ENCODE assay signal across 23 cellular contexts in the genomic region with DNA sequence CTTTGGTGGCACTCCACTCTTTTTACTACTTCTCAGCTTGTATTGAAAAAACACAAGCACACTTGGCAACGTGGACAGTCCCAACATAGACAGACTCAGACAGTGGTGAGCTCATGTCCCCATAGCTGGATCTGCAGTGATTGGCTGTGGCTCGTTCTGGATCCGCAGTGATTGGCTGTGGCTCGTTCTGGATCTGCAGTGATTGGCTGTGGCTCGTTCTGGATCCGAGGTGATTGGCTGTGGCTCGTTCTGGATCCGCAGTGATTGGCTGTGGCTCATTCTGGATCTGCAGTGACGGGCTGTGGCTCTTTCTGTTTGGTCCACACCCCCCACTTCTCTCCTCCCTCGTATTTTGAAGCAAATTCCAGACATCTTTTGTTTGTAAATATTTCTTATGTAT. TPM values are rescaled to one million over a fixed set of nuclear protein-coding genes. Genes with fewer than 3 reads are reported as not detected.
DNase-seq lines count a peak whose midpoint lies in the region; ATAC-seq and TF ChIP-seq lines count a peak whose summit lies in the region.
"Had no signal": no experiment of that assay in that cellular context is flagged by ENCODE, and none has a peak within 500 bp of the region (broad histone marks: within the 10 kb centered on the region; RNA-seq: fewer than 3 reads in every experiment).

No MANE protein-coding gene starts in this region.

- peaks cover 12% of the 10 kb centered on the region for H3K36me3 Mint-ChIP-seq in activated CD8-positive, alpha-beta T cell treated with anti-CD3 and anti-CD28 coated beads, Interleukin-2, amount 10 ng/mL, durations not matched to agents 7 days and 5 days (ENCODE audit: low read depth)

- TF ChIP-seq CTCF in neutrophil (IDR thresholded peaks at IDR 0.05), result no peak

- H3K36me3 ChIP-seq in neutrophil, result peaks cover 89% of the 10 kb centered on the region

- H3K27me3 Mint-ChIP-seq in activated CD8-positive, alpha-beta T cell treated with anti-CD3 and anti-CD28 coated beads, Interleukin-2, amount 10 ng/mL, durations not matched to agents 7 days and 5 days (ENCODE audit: low read depth), result no peaks in the 10 kb centered on the region
- H3K27me3 Mint-ChIP-seq: CD4-positive, alpha-beta T cell; central memory CD8-positive, alpha-beta T cell; stimulated activated memory B cell treated with anti-CD40 and anti-IgM and Interleukin-4, amounts not matched to agents 10 μg/mL and 1 μg/mL and 100 μg/mL, for 72 hours; T-helper 17 cell had no signal

- DNase-seq in ELR (ENCODE audit: low read depth) (peak; percentile 9), COLO829 (ENCODE audit: low spot score) (no peak), AML-193 (lab: John Stamatoyannopoulos, UW) (no peak)
- DNase-seq in Jurkat, Clone E6-1 (ENCODE audit: low read depth, low spot score), result peak; percentile 36
- no peak for DNase-seq in activated CD8-positive, alpha-beta T cell treated with anti-CD3 and anti-CD28 coated beads, Interleukin-2, amount 10 ng/mL, durations not matched to agents 7 days and 5 days
- DNase-seq: activated naive CD4-positive, alpha-beta T cell treated with anti-CD3 and anti-CD28 coated beads, Interleukin-2, amount 50 U/mL, for 16 hours; activated T-cell treated with anti-CD3 and anti-CD28 coated beads, Interleukin-2, amount 50 U/mL, for 4 hours; MM.1S; NCI-H2171; NCI-H748 treated with DMSO at 0.1 percent for 48 hours; PC-9; T-helper 17 cell; tibial artery had no signal

- no peaks in the 10 kb centered on the region for H3K9me3 Mint-ChIP-seq in activated CD8-positive, alpha-beta T cell treated with anti-CD3 and anti-CD28 coated beads, Interleukin-2, amount 10 ng/mL, durations not matched to agents 7 days and 5 days (ENCODE audit: insufficient read depth)
- H3K9me3 Mint-ChIP-seq: activated T-cell treated with anti-CD3 and anti-CD28 coated beads, Interleukin-2, amount 50 U/mL, for 4 hours; CD4-positive, alpha-beta T cell; central memory CD8-positive, alpha-beta T cell; stimulated activated memory B cell treated with anti-CD40 and anti-IgM and Interleukin-4, amounts not matched to agents 10 μg/mL and 1 μg/mL and 100 μg/mL, for 72 hours had no signal

- no peaks in the 10 kb centered on the region for H3K9me3 ChIP-seq in neutrophil
- H3K9me3 ChIP-seq: ascending aorta, esophagus muscularis mucosa, tibial artery had no signal

- H3K27ac ChIP-seq in neutrophil, result peak overlapping the region; percentile 7
- H3K27ac ChIP-seq: ascending aorta, esophagus muscularis mucosa, PC-9, tibial artery, VCaP had no signal

- POLR2A ChIA-PET in activated CD8-positive, alpha-beta T cell treated with anti-CD3 and anti-CD28 coated beads, Interleukin-2, amount 10 ng/mL, durations not matched to agents 7 days and 5 days (lab: Charles Lee), result no interaction called here

- ATAC-seq in activated CD8-positive, alpha-beta T cell treated with anti-CD3 and anti-CD28 coated beads, Interleukin-2, amount 10 ng/mL, durations not matched to agents 7 days and 5 days, result no peak
- ATAC-seq in GM18907 (IDR thresholded peaks at IDR 0.05; ENCODE audit: unreplicated experiment), result no peak
- ATAC-seq: activated T-cell treated with anti-CD3 and anti-CD28 coated beads, Interleukin-2, amount 50 U/mL, for 4 hours; right cardiac atrium; stimulated activated memory B cell treated with anti-CD40 and anti-IgM and Interleukin-4, amounts not matched to agents 10 μg/mL and 1 μg/mL and 100 μg/mL, for 72 hours; T-helper 17 cell had no signal

- no peak overlapping the region for H3K4me3 Mint-ChIP-seq in activated CD8-positive, alpha-beta T cell treated with anti-CD3 and anti-CD28 coated beads, Interleukin-2, amount 10 ng/mL, durations not matched to agents 7 days and 5 days
- H3K4me3 Mint-ChIP-seq: activated T-cell treated with anti-CD3 and anti-CD28 coated beads, Interleukin-2, amount 50 U/mL, for 4 hours; CD4-positive, alpha-beta T cell; central memory CD8-positive, alpha-beta T cell; stimulated activated memory B cell treated with anti-CD40 and anti-IgM and Interleukin-4, amounts not matched to agents 10 μg/mL and 1 μg/mL and 100 μg/mL, for 72 hours; T-helper 17 cell had no signal

- peak overlapping the region; percentile 15 for H3K27ac Mint-ChIP-seq in activated CD8-positive, alpha-beta T cell treated with anti-CD3 and anti-CD28 coated beads, Interleukin-2, amount 10 ng/mL, durations not matched to agents 7 days and 5 days
- H3K27ac Mint-ChIP-seq: CD4-positive, alpha-beta T cell; stimulated activated memory B cell treated with anti-CD40 and anti-IgM and Interleukin-4, amounts not matched to agents 10 μg/mL and 1 μg/mL and 100 μg/mL, for 72 hours had no signal

- H3K4me1 ChIP-seq in neutrophil (ENCODE audit: control insufficient read depth in 1 of 2, insufficient read depth in 1 of 2, low read depth in 1 of 2, low read length in 1 of 2), result no peaks in the 10 kb centered on the region
- H3K4me1 ChIP-seq: ascending aorta, tibial artery had no signal

- H3K4me1 Mint-ChIP-seq in activated CD8-positive, alpha-beta T cell treated with anti-CD3 and anti-CD28 coated beads, Interleukin-2, amount 10 ng/mL, durations not matched to agents 7 days and 5 days (ENCODE audit: low read depth), result no peaks in the 10 kb centered on the region
- H3K4me1 Mint-ChIP-seq: central memory CD8-positive, alpha-beta T cell; stimulated activated memory B cell treated with anti-CD40 and anti-IgM and Interleukin-4, amounts not matched to agents 10 μg/mL and 1 μg/mL and 100 μg/mL, for 72 hours had no signal

- no peak overlapping the region for H3K4me3 ChIP-seq in Jurkat, Clone E6-1 (ENCODE audit: low read length)
- no peak overlapping the region for H3K4me3 ChIP-seq in neutrophil (ENCODE audit: low read depth in 1 of 2, low read length in 1 of 2)
- H3K4me3 ChIP-seq: ascending aorta, esophagus muscularis mucosa, PC-9, tibial artery had no signal

- no peaks in the 10 kb centered on the region for H3K27me3 ChIP-seq in neutrophil
- H3K27me3 ChIP-seq: ascending aorta, esophagus muscularis mucosa, tibial artery had no signal

- CTCF ChIA-PET in activated CD8-positive, alpha-beta T cell treated with anti-CD3 and anti-CD28 coated beads, Interleukin-2, amount 10 ng/mL, durations not matched to agents 7 days and 5 days (lab: Charles Lee), result no interaction called here

RNA-seq across cellular contexts. Expression of a gene that starts 28.0 kb away (rescaled TPM):
- 18.9 TPM for polyA plus RNA-seq in Jurkat, Clone E6-1 (2012; ENCODE audit: insufficient read depth, insufficient read length)
- 10 to 100 TPM; 24.1 to 26.4 TPM for total RNA-seq in activated CD8-positive, alpha-beta T cell treated with anti-CD3 and anti-CD28 coated beads, Interleukin-2, amount 10 ng/mL, durations not matched to agents 7 days and 5 days

RNA-seq across cellular contexts. Expression of a gene that starts 36.5 kb away (rescaled TPM):
- polyA plus RNA-seq in Jurkat, Clone E6-1 (2012; ENCODE audit: insufficient read depth, insufficient read length), result 145 TPM
- total RNA-seq in activated CD8-positive, alpha-beta T cell treated with anti-CD3 and anti-CD28 coated beads, Interleukin-2, amount 10 ng/mL, durations not matched to agents 7 days and 5 days, result 100 to 1,000 TPM in 1 of 2 experiments, 10 to 100 TPM in 1; 97.7 to 103 TPM

RNA-seq across cellular contexts. Expression of a gene that starts 46.3 kb away (rescaled TPM):
- not detected for polyA plus RNA-seq in Jurkat, Clone E6-1 (2012; ENCODE audit: insufficient read depth, insufficient read length)
- not detected for total RNA-seq in activated CD8-positive, alpha-beta T cell treated with anti-CD3 and anti-CD28 coated beads, Interleukin-2, amount 10 ng/mL, durations not matched to agents 7 days and 5 days
- total RNA-seq: activated T-cell treated with anti-CD3 and anti-CD28 coated beads, Interleukin-2, amount 50 U/mL, for 4 hours; CD4-positive, alpha-beta T cell; esophagus muscularis mucosa; omental fat pad; PC-9; right cardiac atrium; T-helper 17 cell had no signal
- polyA plus RNA-seq: right cardiac atrium had no signal

Comparison
In these comparisons a context has a peak if more than half of its experiments do, and no peak if none do; other contexts are left out.
1. DNase-seq: peak in ELR (single experiment) and Jurkat, Clone E6-1 (single experiment); none in activated CD8-positive, alpha-beta T cell treated with anti-CD3 and anti-CD28 coated beads, Interleukin-2, amount 10 ng/mL, durations not matched to agents 7 days and 5 days (single experiment), COLO829 (single experiment) and AML-193 (0 of 2).